1 cellular context compared by ENCODE assay signal in the genomic region with DNA sequence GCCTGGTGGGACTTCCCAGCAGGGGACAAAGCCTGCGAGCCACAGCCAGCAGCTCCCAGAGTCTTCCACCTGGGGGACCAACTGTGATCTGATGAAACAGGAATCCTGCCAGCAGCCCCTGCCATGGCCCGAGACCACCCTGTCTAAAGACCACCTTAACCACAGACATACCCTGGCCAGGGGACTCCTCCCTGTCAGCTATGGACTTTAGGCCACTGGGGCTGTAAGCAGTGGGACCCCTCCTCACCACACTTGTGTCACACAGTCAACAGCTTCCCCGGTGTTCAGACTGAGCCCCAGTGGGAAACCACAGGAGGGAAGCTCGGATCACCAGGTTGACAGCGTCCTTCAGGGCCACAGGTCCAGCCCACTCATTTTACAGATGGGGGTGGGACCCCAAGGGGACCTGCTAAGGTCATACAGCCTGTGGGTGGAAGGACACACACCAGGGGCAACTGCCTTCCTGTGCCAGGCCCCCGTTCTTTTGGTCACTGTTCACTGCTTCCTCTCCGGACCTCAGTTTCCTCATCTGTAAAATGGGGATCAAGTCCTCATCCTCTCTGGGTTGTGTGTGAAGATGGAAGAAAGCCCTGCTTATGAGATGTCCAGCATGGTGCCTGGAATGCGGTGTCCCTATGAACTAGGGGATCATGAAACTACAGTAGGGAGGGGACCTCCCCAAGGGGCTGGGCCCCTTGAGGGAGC.
TF ChIP-seq lines count a peak whose summit lies in the region.

No MANE protein-coding gene starts in this region.

TF ChIP-seq in K562, 482 proteins besides CTCF, POLR2A, EP300 and RAD21 (continues in another document):
- TF ChIP-seq E2F5 (CRISPR knock-in tag; IDR thresholded peaks at IDR 0.05) (no peak), PTBP1 (IDR thresholded peaks at IDR 0.05; ENCODE audit: low read depth, low read length) (peak; percentile 95), ZNF695 (CRISPR knock-in tag; IDR thresholded peaks at IDR 0.05) (no peak), XRCC5 (IDR thresholded peaks at IDR 0.05; ENCODE audit: low read depth, low read length) (no peak), RHOXF2B (CRISPR knock-in tag; conservative IDR thresholded peaks at IDR 0.05) (no peak), ESRRA (IDR thresholded peaks at IDR 0.05; ENCODE audit: borderline replicate concordance, low read depth) (peak; percentile 43; the same call in 1 of the 2 replicates), THRB (CRISPR knock-in tag; conservative IDR thresholded peaks at IDR 0.05) (no peak), NFIC (IDR thresholded peaks at IDR 0.05) (0 out of 2 replicates have a peak, but pooled peaks have one; percentile 7), MLX (CRISPR knock-in tag; conservative IDR thresholded peaks at IDR 0.05) (no peak), NFE2 (IDR thresholded peaks at IDR 0.05; ENCODE audit: low read depth) (no peak), SMAD1 (IDR thresholded peaks at IDR 0.05; ENCODE audit: low read depth, low read length, partially characterized antibody) (peak; percentile 9), GABPA (tag; conservative IDR thresholded peaks at IDR 0.05; ENCODE audit: low read depth) (no peak), FOXM1 (IDR thresholded peaks at IDR 0.05; ENCODE audit: low read depth) (no peak), FOXM1 (CRISPR knock-in tag; IDR thresholded peaks at IDR 0.05; ENCODE audit: low read depth) (no peak), PTTG1 (tag; IDR thresholded peaks at IDR 0.05; ENCODE audit: low read depth) (no peak), ZNF436 (CRISPR knock-in tag; IDR thresholded peaks at IDR 0.05) (no peak), ZNF764 (CRISPR knock-in tag; IDR thresholded peaks at IDR 0.05; ENCODE audit: low read depth) (no peak), RBM25 (IDR thresholded peaks at IDR 0.05; ENCODE audit: low read depth, low read length, severe bottlenecking) (peak; percentile 99), ZNF253 (CRISPR knock-in tag; conservative IDR thresholded peaks at IDR 0.05) (no peak), ZFPM2 (CRISPR knock-in tag; IDR thresholded peaks at IDR 0.05) (no peak), PYGO2 (tag; IDR thresholded peaks at IDR 0.05) (no peak), FOXP1 (CRISPR knock-in tag; IDR thresholded peaks at IDR 0.05) (no peak), KAT2B (IDR thresholded peaks at IDR 0.05; ENCODE audit: low read depth, low read length) (no peak), TBL1XR1 (IDR thresholded peaks at IDR 0.05; ENCODE audit: low read length in 2 of 2) (0 out of 4 replicates have a peak, but pooled peaks of 1 of the 2 experiments have one; percentile 21), ZNF232 (CRISPR knock-in tag; IDR thresholded peaks at IDR 0.05) (no peak), FOXA3 (CRISPR knock-in tag; conservative IDR thresholded peaks at IDR 0.05 in 1 of 2, IDR thresholded peaks at IDR 0.05 in 1 of 2) (no peak), TEAD1 (CRISPR knock-in tag; IDR thresholded peaks at IDR 0.05) (0 out of 4 replicates have a peak, but pooled peaks of 1 of the 2 experiments have one; percentile 46), NR2C1 (IDR thresholded peaks at IDR 0.05) (no peak), NR2C1 (tag; IDR thresholded peaks at IDR 0.05) (peak; percentile 10; the same call in 1 of the 2 replicates), ZBTB40 (IDR thresholded peaks at IDR 0.05) (no peak), ZBTB40 (CRISPR knock-in tag; IDR thresholded peaks at IDR 0.05) (no peak), PHF8 (IDR thresholded peaks at IDR 0.05; ENCODE audit: borderline replicate concordance, low read length) (no peak; the same call in 1 of the 2 replicates), ATF4 (CRISPR knock-in tag; IDR thresholded peaks at IDR 0.05) (no peak), SUPT5H (IDR thresholded peaks at IDR 0.05) (no peak), ZNF507 (tag; conservative IDR thresholded peaks at IDR 0.05) (no peak), NFXL1 (CRISPR knock-in tag; IDR thresholded peaks at IDR 0.05) (no peak), NONO (IDR thresholded peaks at IDR 0.05; ENCODE audit: low read depth in 2 of 2, low read length in 1 of 2) (0 out of 4 replicates have a peak, but pooled peaks of 1 of the 2 experiments have one; percentile 28), MECOM (CRISPR knock-in tag; IDR thresholded peaks at IDR 0.05) (peak; percentile 50; the same call in 1 of the 2 replicates)
- TF ChIP-seq, protein P1, sequence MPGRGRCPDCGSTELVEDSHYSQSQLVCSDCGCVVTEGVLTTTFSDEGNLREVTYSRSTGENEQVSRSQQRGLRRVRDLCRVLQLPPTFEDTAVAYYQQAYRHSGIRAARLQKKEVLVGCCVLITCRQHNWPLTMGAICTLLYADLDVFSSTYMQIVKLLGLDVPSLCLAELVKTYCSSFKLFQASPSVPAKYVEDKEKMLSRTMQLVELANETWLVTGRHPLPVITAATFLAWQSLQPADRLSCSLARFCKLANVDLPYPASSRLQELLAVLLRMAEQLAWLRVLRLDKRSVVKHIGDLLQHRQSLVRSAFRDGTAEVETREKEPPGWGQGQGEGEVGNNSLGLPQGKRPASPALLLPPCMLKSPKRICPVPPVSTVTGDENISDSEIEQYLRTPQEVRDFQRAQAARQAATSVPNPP (IDR thresholded peaks at IDR 0.05; ENCODE audit: borderline replicate concordance, insufficient read depth, insufficient read length): no peak
- TF ChIP-seq, protein P2, sequence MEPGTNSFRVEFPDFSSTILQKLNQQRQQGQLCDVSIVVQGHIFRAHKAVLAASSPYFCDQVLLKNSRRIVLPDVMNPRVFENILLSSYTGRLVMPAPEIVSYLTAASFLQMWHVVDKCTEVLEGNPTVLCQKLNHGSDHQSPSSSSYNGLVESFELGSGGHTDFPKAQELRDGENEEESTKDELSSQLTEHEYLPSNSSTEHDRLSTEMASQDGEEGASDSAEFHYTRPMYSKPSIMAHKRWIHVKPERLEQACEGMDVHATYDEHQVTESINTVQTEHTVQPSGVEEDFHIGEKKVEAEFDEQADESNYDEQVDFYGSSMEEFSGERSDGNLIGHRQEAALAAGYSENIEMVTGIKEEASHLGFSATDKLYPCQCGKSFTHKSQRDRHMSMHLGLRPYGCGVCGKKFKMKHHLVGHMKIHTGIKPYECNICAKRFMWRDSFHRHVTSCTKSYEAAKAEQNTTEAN (CRISPR knock-in tag; IDR thresholded peaks at IDR 0.05): no peak
- TF ChIP-seq, protein P3, sequence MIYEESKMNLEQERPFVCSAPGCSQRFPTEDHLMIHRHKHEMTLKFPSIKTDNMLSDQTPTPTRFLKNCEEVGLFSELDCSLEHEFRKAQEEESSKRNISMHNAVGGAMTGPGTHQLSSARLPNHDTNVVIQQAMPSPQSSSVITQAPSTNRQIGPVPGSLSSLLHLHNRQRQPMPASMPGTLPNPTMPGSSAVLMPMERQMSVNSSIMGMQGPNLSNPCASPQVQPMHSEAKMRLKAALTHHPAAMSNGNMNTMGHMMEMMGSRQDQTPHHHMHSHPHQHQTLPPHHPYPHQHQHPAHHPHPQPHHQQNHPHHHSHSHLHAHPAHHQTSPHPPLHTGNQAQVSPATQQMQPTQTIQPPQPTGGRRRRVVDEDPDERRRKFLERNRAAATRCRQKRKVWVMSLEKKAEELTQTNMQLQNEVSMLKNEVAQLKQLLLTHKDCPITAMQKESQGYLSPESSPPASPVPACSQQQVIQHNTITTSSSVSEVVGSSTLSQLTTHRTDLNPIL (CRISPR knock-in tag; IDR thresholded peaks at IDR 0.05): no peak
- TF ChIP-seq, protein P4, sequence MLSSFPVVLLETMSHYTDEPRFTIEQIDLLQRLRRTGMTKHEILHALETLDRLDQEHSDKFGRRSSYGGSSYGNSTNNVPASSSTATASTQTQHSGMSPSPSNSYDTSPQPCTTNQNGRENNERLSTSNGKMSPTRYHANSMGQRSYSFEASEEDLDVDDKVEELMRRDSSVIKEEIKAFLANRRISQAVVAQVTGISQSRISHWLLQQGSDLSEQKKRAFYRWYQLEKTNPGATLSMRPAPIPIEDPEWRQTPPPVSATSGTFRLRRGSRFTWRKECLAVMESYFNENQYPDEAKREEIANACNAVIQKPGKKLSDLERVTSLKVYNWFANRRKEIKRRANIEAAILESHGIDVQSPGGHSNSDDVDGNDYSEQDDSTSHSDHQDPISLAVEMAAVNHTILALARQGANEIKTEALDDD (IDR thresholded peaks at IDR 0.05): no peak
